9 cellular contexts compared by ENCODE assay signal in the genomic region with DNA sequence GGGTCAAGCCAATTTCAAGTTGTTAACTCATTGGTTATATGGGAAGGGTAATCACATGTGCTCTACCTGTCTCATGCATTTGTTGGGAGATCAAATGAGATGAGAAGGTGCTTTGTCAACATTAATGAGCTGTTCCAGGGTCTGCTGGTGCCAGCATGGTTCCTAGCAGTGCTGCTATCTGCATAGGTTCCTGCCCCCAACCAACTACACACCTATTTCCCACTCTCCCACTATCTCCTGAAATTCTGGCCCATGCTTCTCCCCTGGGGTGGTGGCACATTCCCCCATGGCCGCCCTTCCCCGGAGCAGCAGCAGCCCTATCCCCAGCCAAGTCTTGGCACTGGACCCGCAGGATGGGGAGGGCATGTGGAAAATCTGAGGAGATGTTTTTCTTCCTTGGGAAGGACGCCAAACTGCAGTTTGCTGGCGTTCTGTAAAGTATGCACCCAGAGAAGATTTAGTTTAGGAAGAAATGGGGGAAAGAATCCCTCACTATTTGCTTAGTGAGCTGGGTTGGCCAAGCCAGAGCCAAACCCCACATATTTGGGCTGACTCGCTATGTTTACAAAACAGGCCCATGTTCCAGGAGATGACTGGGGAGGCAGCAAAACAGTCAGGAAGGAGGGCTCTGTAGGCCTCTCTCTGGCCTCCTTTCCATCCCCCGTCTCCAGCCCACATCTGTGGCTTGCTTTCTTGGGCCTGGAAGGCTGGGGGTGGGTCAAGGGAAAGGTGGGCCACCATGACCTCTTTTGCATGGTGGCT. TPM values are rescaled to one million over a fixed set of nuclear protein-coding genes. Genes with fewer than 3 reads are reported as not detected.
A peak's percentile ranks its signal among the peaks of the same experiment; 100 is the strongest.
DNase-seq lines count a peak whose midpoint lies in the region; ATAC-seq and TF ChIP-seq lines count a peak whose summit lies in the region.
"Had no signal": no experiment of that assay in that cellular context is flagged by ENCODE, and none has a peak within 500 bp of the region (broad histone marks: within the 10 kb centered on the region; RNA-seq: fewer than 3 reads in every experiment).

No MANE protein-coding gene starts in this region.

- TF ChIP-seq CTCF in VCaP (conservative IDR thresholded peaks at IDR 0.05) (no peak), foreskin keratinocyte (conservative IDR thresholded peaks at IDR 0.05) (no peak)

- H3K27ac ChIP-seq in VCaP (peak overlapping the region; percentile 88), foreskin keratinocyte (no peak overlapping the region)

- no peaks in the 10 kb centered on the region for H3K27me3 ChIP-seq in foreskin keratinocyte

- DNase-seq in Ammon's horn (ENCODE audit: low spot score) (peak; percentile 59), foreskin keratinocyte (no peak), posterior vena cava (ENCODE audit: low spot score) (peak; percentile 90), UCSD-AML1 (lab: John Stamatoyannopoulos, UW; ENCODE audit: unreplicated experiment) (no peak), KG1 (lab: John Stamatoyannopoulos, UW) (no peak), GM19240 (ENCODE audit: insufficient read length, low spot score) (no peak)
- DNase-seq: DMS79 had no signal

- ATAC-seq in foreskin keratinocyte (peak; percentile 42), GM18909 (IDR thresholded peaks at IDR 0.05; ENCODE audit: poor library complexity, unreplicated experiment) (no peak)

- peaks cover 8% of the 10 kb centered on the region for H3K4me1 ChIP-seq in foreskin keratinocyte

- intact Hi-C loops in posterior vena cava (cut with DNase I) = no loop called here

RNA-seq across cellular contexts. Expression of a gene that starts 42.5 kb away (rescaled TPM):
- total RNA-seq in foreskin keratinocyte (0.85 and 2.2 TPM in 2 replicates), posterior vena cava (10 to 100 TPM; 29.1 to 51.2 TPM)
- 0.43 and 0.87 TPM in 2 replicates for polyA plus RNA-seq in foreskin keratinocyte

Comparison
In these comparisons a context has a peak if more than half of its experiments do, and no peak if none do; other contexts are left out.
1. DNase-seq: peak in Ammon's horn (single experiment) and posterior vena cava (single experiment); none in foreskin keratinocyte (0 of 2), UCSD-AML1 (single experiment), KG1 (single experiment) and GM19240 (single experiment).